Comparison of ENCODE assay signal across 8 cellular contexts in genomic region chr4:70721747-70722146, GRCh38. TPM values are rescaled to one million over a fixed set of nuclear protein-coding genes. Genes with fewer than 3 reads are reported as not detected.
DNase-seq lines count a peak whose midpoint lies in the region; ATAC-seq lines count a peak whose summit lies in the region.

RUFY3 (plus strand) TSS chr4:70721964; CDS start chr4:70722574, 610 bp downstream.

- H3K36me3 Mint-ChIP-seq in activated T-helper 17 cell treated with anti-CD3 and anti-CD28 coated beads, Interleukin-2, amount 50 U/mL, for 72 hours (ENCODE audit: low read depth), result no peaks in the 10 kb centered on the region

- H3K27ac Mint-ChIP-seq in activated T-helper 17 cell treated with anti-CD3 and anti-CD28 coated beads, Interleukin-2, amount 50 U/mL, for 72 hours, result peak within 1 kb of the TSS; percentile 77

- peak within 1 kb of the TSS; percentile 42 for H3K4me3 Mint-ChIP-seq in activated T-helper 17 cell treated with anti-CD3 and anti-CD28 coated beads, Interleukin-2, amount 50 U/mL, for 72 hours

- H3K9me3 Mint-ChIP-seq in activated T-helper 17 cell treated with anti-CD3 and anti-CD28 coated beads, Interleukin-2, amount 50 U/mL, for 72 hours, result no peaks in the 10 kb centered on the region

- peak; percentile 40 for ATAC-seq in activated T-helper 17 cell treated with anti-CD3 and anti-CD28 coated beads, Interleukin-2, amount 50 U/mL, for 72 hours (replicated peaks)
- ATAC-seq in GM21786 (IDR thresholded peaks at IDR 0.05; ENCODE audit: unreplicated experiment) (no peak), GM21576 (IDR thresholded peaks at IDR 0.05; ENCODE audit: unreplicated experiment) (no peak)

- no peaks in the 10 kb centered on the region for H3K27me3 Mint-ChIP-seq in activated T-helper 17 cell treated with anti-CD3 and anti-CD28 coated beads, Interleukin-2, amount 50 U/mL, for 72 hours

- peak; percentile 62 for DNase-seq in DMS 273 (lab: John Stamatoyannopoulos, UW; ENCODE audit: unreplicated experiment)
- peak; percentile 95 for DNase-seq in NCI-H1694 treated with DMSO at 0.1 percent for 48 hours (lab: John Stamatoyannopoulos, UW)
- DNase-seq in glomerular endothelial cell (ENCODE audit: extremely low read depth, low read depth, low spot score), result no peak
- DNase-seq in occipital lobe (lab: John Stamatoyannopoulos, UW), result peak; percentile 83
- DNase-seq in SIG-M5 (lab: John Stamatoyannopoulos, UW), result no peak

- peaks cover 13% of the 10 kb centered on the region for H3K4me1 Mint-ChIP-seq in activated T-helper 17 cell treated with anti-CD3 and anti-CD28 coated beads, Interleukin-2, amount 50 U/mL, for 72 hours

RNA-seq across cellular contexts. Expression of gene RUFY3, which starts in this region (rescaled TPM):
- 10 to 100 TPM; 14.1 to 14.9 TPM for total RNA-seq in activated T-helper 17 cell treated with anti-CD3 and anti-CD28 coated beads, Interleukin-2, amount 50 U/mL, for 72 hours
- 23.8 and 30.0 TPM in 2 replicates for total RNA-seq in glomerular endothelial cell
- total RNA-seq in occipital lobe, result 582 TPM

Comparison
In these comparisons a context has a peak if more than half of its experiments do, and no peak if none do; other contexts are left out.
1. RNA of gene RUFY3 (total RNA-seq): 582 TPM in occipital lobe (single experiment); 23.8 to 30.0 TPM in glomerular endothelial cell and 14.1 to 14.9 TPM in activated T-helper 17 cell treated with anti-CD3 and anti-CD28 coated beads, Interleukin-2, amount 50 U/mL, for 72 hours; every median in the first group is over 10 times any median in the second.
2. DNase-seq: peak in DMS 273 (single experiment), NCI-H1694 treated with DMSO at 0.1 percent for 48 hours (single experiment) and occipital lobe (single experiment); none in glomerular endothelial cell (single experiment) and SIG-M5 (single experiment).